In genomic region chr3:27596334-27596841, GRCh38 we compare ENCODE assay signal across 8 cellular contexts.
DNase-seq lines count a peak whose midpoint lies in the region; ATAC-seq and FAIRE-seq lines count a peak whose summit lies in the region.

No MANE protein-coding gene starts in this region.

- DNase-seq in GF-D8 (lab: John Stamatoyannopoulos, UW), result peak; percentile 17
- DNase-seq in HCEC 1CT, result peak; percentile 10
- peak; percentile 71 for DNase-seq in NOMO-1 treated with dmso at 0.1 percent for 144 hours (lab: John Stamatoyannopoulos, UW; ENCODE audit: unreplicated experiment)
- DNase-seq in glomerular visceral epithelial cell (ENCODE audit: extremely low spot score), result peak; percentile 73
- no peak for DNase-seq in NCI-H1092 (lab: John Stamatoyannopoulos, UW)
- DNase-seq in NCI-H1694 treated with DMSO at 0.1 percent for 48 hours (lab: John Stamatoyannopoulos, UW), result no peak
- no peak for DNase-seq in urothelium cell line (ENCODE audit: low spot score)

- no peak for FAIRE-seq in urothelium cell line (lab: Jason Lieb, UNC)

- ATAC-seq in GM19455 (IDR thresholded peaks at IDR 0.05; ENCODE audit: unreplicated experiment), result no peak

Comparison
In these comparisons a context has a peak if more than half of its experiments do, and no peak if none do; other contexts are left out.
1. DNase-seq: peak in GF-D8 (single experiment), HCEC 1CT (single experiment), NOMO-1 treated with dmso at 0.1 percent for 144 hours (single experiment) and glomerular visceral epithelial cell (single experiment); none in NCI-H1092 (single experiment), NCI-H1694 treated with DMSO at 0.1 percent for 48 hours (single experiment) and urothelium cell line (single experiment).